ENCODE assay signal across 8 cellular contexts in the genomic region with DNA sequence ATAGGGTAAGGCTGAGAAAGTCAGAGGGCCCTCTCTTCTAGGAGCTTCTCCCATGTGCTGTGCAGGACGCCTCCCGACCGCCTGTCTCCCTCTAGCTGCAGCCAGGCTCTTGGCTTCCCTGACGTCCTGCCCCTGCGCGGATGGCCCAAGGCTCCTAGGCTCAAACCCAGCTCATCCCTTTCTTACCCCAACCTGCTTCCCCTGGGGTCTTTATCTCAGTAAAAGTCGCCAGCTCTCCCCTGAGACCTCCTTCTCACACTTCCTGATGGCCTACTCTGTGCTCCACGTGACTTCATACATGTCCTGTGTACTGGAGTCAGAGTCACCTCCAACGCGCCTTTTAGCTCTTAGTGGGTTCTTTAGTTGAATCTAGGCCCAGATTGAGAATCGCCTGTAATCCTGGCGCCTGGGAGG. TPM values are rescaled to one million over a fixed set of nuclear protein-coding genes. Genes with fewer than 3 reads are reported as not detected.
A peak's percentile ranks its signal among the peaks of the same experiment; 100 is the strongest.
DNase-seq lines count a peak whose midpoint lies in the region; ATAC-seq and TF ChIP-seq lines count a peak whose summit lies in the region.

No MANE protein-coding gene starts in this region.

- TF ChIP-seq POLR2A in GM19099 (IDR thresholded peaks at IDR 0.05; ENCODE audit: extremely low read depth, insufficient read length, low read depth), result peak; percentile 62
- TF ChIP-seq POLR2A in gastrocnemius medialis (IDR thresholded peaks at IDR 0.05), result peak in 1 of 2 donors; percentile 18

- peak overlapping the region; percentile 53 for H3K4me3 ChIP-seq in astrocyte of the cerebellum (ENCODE audit: low read depth, low read length)
- H3K4me3 ChIP-seq in iPS DF 6.9 (ENCODE audit: low read length), result peak overlapping the region; percentile 58; the same call in 1 of the 2 replicates
- H3K4me3 ChIP-seq in gastrocnemius medialis, result peak overlapping the region; percentile 65 to 88 (median 82)

- H3K9me3 ChIP-seq in iPS DF 6.9 (ENCODE audit: control insufficient read depth, insufficient read depth, low read length) (no peaks in the 10 kb centered on the region), gastrocnemius medialis (no peaks in the 10 kb centered on the region)

- DNase-seq in AG20443 (ENCODE audit: low spot score) (peak; percentile 90), M059J (ENCODE audit: low read depth) (peak; percentile 58), T follicular helper cell (ENCODE audit: low read depth) (peak; percentile 41), astrocyte of the cerebellum (ENCODE audit: low read depth) (no peak), iPS DF 6.9 (ENCODE audit: low read depth, low spot score) (peak; percentile 22), gastrocnemius medialis (peak; percentile 74 to 78)

- peak; percentile 67 to 70 for ATAC-seq in gastrocnemius medialis
- ATAC-seq in GM19328 (IDR thresholded peaks at IDR 0.05; ENCODE audit: unreplicated experiment), result no peak

- no CpG with 5 or more reads among the region's 12 CpGs for WGBS in iPS DF 6.9 (ENCODE audit: insufficient coverage, insufficient read length)

- H3K27ac ChIP-seq in iPS DF 6.9 (ENCODE audit: low read length) (peak overlapping the region; percentile 63), gastrocnemius medialis (peak overlapping the region; percentile 90 to 96 (median 94))

- in situ Hi-C loops in astrocyte of the cerebellum (cut with HindIII; ENCODE audit: low sequenced_read_pairs), result no loop called here
- in situ Hi-C loops in gastrocnemius medialis (cut with MboI; ENCODE audit: low sequenced_read_pairs in 4 of 4), result loop anchor here in 2 of 4 donors (10.0 kb wide), 2 partner anchors 91 to 101 kb away; a partner anchor contains a TSS

- H3K36me3 ChIP-seq in iPS DF 6.9 (ENCODE audit: control insufficient read depth, insufficient read depth, low read length) (peaks cover 6% of the 10 kb centered on the region; the same call in 1 of the 2 replicates), gastrocnemius medialis (peaks cover 0 to 10% of the 10 kb centered on the region in 2 donors)

- peaks cover 2% of the 10 kb centered on the region; the same call in 1 of the 2 replicates for H3K4me1 ChIP-seq in iPS DF 6.9 (ENCODE audit: control insufficient read depth, insufficient read depth, low read length)
- H3K4me1 ChIP-seq in gastrocnemius medialis, result peaks cover 23 to 27% of the 10 kb centered on the region in 2 donors

- TF ChIP-seq CTCF in astrocyte of the cerebellum (IDR thresholded peaks at IDR 0.05; ENCODE audit: low read depth, low read length, missing control alignments) (peak; percentile 69), gastrocnemius medialis (IDR thresholded peaks at IDR 0.05 in 4 of 5, conservative IDR thresholded peaks at IDR 0.05 in 1 of 5) (peak; percentile 44 to 75 (median 59))

- H3K27me3 ChIP-seq in iPS DF 6.9 (ENCODE audit: control insufficient read depth, insufficient read depth, low read length) (no peaks in the 10 kb centered on the region), gastrocnemius medialis (no peaks in the 10 kb centered on the region)

- intact Hi-C loops in gastrocnemius medialis (cut with DNase I; ENCODE audit: low total_unique reads), result loop anchor here (1.0 to 10.0 kb wide), 6 partner anchors 23 to 541 kb away; a partner anchor contains a TSS

RNA-seq across cellular contexts. Expression of a gene that starts 1.1 kb away (rescaled TPM):
- 3.1 and 7.5 TPM in 2 replicates for total RNA-seq in M059J (2014; rRNA removed; shearing (Covaris generic))
- total RNA-seq in gastrocnemius medialis, result 10 to 100 TPM in 3 of 4 donors, 1 to 10 TPM in 1; 8.6 to 17.5 (median 13.1) TPM

RNA-seq across cellular contexts. Expression of a gene that starts 9.4 kb away (rescaled TPM):
- 30.8 and 49.9 TPM in 2 replicates for total RNA-seq in M059J (2014; rRNA removed; shearing (Covaris generic))
- total RNA-seq in gastrocnemius medialis, result 100 to 1,000 TPM in 1 of 4 donors, 10 to 100 TPM in 3; 39.8 to 118 (median 69.8) TPM

RNA-seq across cellular contexts. Expression of a gene that starts 22.4 kb away (rescaled TPM):
- 3.8 and 9.4 TPM in 2 replicates for total RNA-seq in M059J (2014; rRNA removed; shearing (Covaris generic))
- total RNA-seq in gastrocnemius medialis, result 1 to 10 TPM; 3.7 to 5.5 (median 4.9) TPM

RNA-seq across cellular contexts. Expression of a gene that starts 35.7 kb away (rescaled TPM):
- 7.6 and 10.5 TPM in 2 replicates for total RNA-seq in M059J (2014; rRNA removed; shearing (Covaris generic))
- 10 to 100 TPM; 11.0 to 38.2 (median 18.5) TPM for total RNA-seq in gastrocnemius medialis

RNA-seq across cellular contexts. Expression of a gene that starts 49.7 kb away (rescaled TPM):
- 4.0 and 6.3 TPM in 2 replicates for total RNA-seq in M059J (2014; rRNA removed; shearing (Covaris generic))
- total RNA-seq in gastrocnemius medialis, result 1 to 10 TPM in 2 of 4 donors, under 1 TPM in 2; 0.70 to 3.2 (median 1.0) TPM
